ENCODE assay signal across 13 cellular contexts in genomic region chr18:59659486-59660187, GRCh38. TPM values are rescaled to one million over a fixed set of nuclear protein-coding genes. Genes with fewer than 3 reads are reported as not detected.
DNase-seq lines count a peak whose midpoint lies in the region; ATAC-seq, FAIRE-seq and TF ChIP-seq lines count a peak whose summit lies in the region.
"Had no signal": no experiment of that assay in that cellular context is flagged by ENCODE, and none has a peak within 500 bp of the region (broad histone marks: within the 10 kb centered on the region; RNA-seq: fewer than 3 reads in every experiment).

No MANE protein-coding gene starts in this region.

- no peak for TF ChIP-seq CTCF in bronchial epithelial cell (IDR thresholded peaks at IDR 0.05; ENCODE audit: insufficient read depth, low read length, severe bottlenecking)
- no peak for TF ChIP-seq CTCF in upper lobe of left lung (IDR thresholded peaks at IDR 0.05)

- H3K9me3 ChIP-seq in mesenchymal stem cell (ENCODE audit: control insufficient read depth, low read length), result no peaks in the 10 kb centered on the region
- H3K9me3 ChIP-seq in upper lobe of left lung, result no peaks in the 10 kb centered on the region
- H3K9me3 ChIP-seq: stomach had no signal

- ATAC-seq in upper lobe of left lung (ENCODE audit: low FRiP score in 2 of 2) (no peak), GM18868 (IDR thresholded peaks at IDR 0.05; ENCODE audit: unreplicated experiment) (no peak), HG03135 (IDR thresholded peaks at IDR 0.05; ENCODE audit: unreplicated experiment) (no peak)
- ATAC-seq: sciatic nerve had no signal

- no peak for TF ChIP-seq EP300 in upper lobe of left lung (IDR thresholded peaks at IDR 0.05)

- H3K36me3 ChIP-seq in bronchial epithelial cell (ENCODE audit: control insufficient read depth, insufficient read depth, low read length) (no peaks in the 10 kb centered on the region), mesenchymal stem cell (ENCODE audit: control insufficient read depth in 1 of 2, insufficient read depth in 2 of 2, low read depth in 1 of 2, low read length in 2 of 2) (no peaks in the 10 kb centered on the region), upper lobe of left lung (no peaks in the 10 kb centered on the region)
- H3K36me3 ChIP-seq: stomach had no signal

- TF ChIP-seq POLR2A in upper lobe of left lung (IDR thresholded peaks at IDR 0.05), result no peak

- H3K27ac ChIP-seq in mesenchymal stem cell (ENCODE audit: low read length, poor library complexity, severe bottlenecking) (no peak overlapping the region), upper lobe of left lung (peak overlapping the region; percentile 1 to 10 (median 6))

- H2AFZ ChIP-seq in mesenchymal stem cell (ENCODE audit: low read depth, low read length), result no peak overlapping the region

- no peak overlapping the region for H4K91ac ChIP-seq in mesenchymal stem cell (ENCODE audit: low read length)

- H2BK15ac ChIP-seq in mesenchymal stem cell (ENCODE audit: low read depth, poor library complexity, severe bottlenecking), result no peak overlapping the region

- no peaks in the 10 kb centered on the region for H3K79me1 ChIP-seq in mesenchymal stem cell (replicated peaks; ENCODE audit: low read length, poor library complexity, severe bottlenecking)

- peak overlapping the region; percentile 26 for H3K4me2 ChIP-seq in mesenchymal stem cell (ENCODE audit: low read length, poor library complexity, severe bottlenecking)

- peak; percentile 7 for FAIRE-seq in bronchial epithelial cell (lab: Jason Lieb, UNC)

- H3K4me1 ChIP-seq in mesenchymal stem cell (ENCODE audit: control insufficient read depth, insufficient read depth, low read depth, low read length) (no peaks in the 10 kb centered on the region), upper lobe of left lung (no peaks in the 10 kb centered on the region)

- no peak overlapping the region for H3K18ac ChIP-seq in mesenchymal stem cell (ENCODE audit: low read depth in 1 of 2, low read length in 2 of 2)

- H3K4ac ChIP-seq in mesenchymal stem cell (ENCODE audit: low read depth in 1 of 2, low read length in 2 of 2), result no peak overlapping the region

- H4K8ac ChIP-seq in mesenchymal stem cell (ENCODE audit: low read length), result no peak overlapping the region

- WGBS in mesenchymal stem cell, result 75% methylated on average over 15 of the region's 15 CpGs
- 59 to 61% methylated on average over 15 of the region's 15 CpGs for WGBS in upper lobe of left lung, 2 donors

- no peak overlapping the region for H3K4me3 ChIP-seq in bronchial epithelial cell (ENCODE audit: low read depth, low read length)
- H3K4me3 ChIP-seq in mesenchymal stem cell (ENCODE audit: insufficient read depth in 1 of 2, low read depth in 1 of 2, low read length in 2 of 2), result peak overlapping the region in 1 of 2 experiments; percentile 66
- no peak overlapping the region for H3K4me3 ChIP-seq in upper lobe of left lung

- H3K23ac ChIP-seq in mesenchymal stem cell (ENCODE audit: low read length in 2 of 2), result no peak overlapping the region

- no peak overlapping the region for H3K14ac ChIP-seq in mesenchymal stem cell (ENCODE audit: low read length in 2 of 2)

- peak overlapping the region; percentile 63 for H3K9ac ChIP-seq in mesenchymal stem cell (ENCODE audit: low read length)

- no peak overlapping the region for H2AK5ac ChIP-seq in mesenchymal stem cell (ENCODE audit: low read length, severe bottlenecking)

- H2BK12ac ChIP-seq in mesenchymal stem cell (ENCODE audit: low read length in 2 of 2), result no peak overlapping the region

- peak; percentile 16 for DNase-seq in HT1080 (ENCODE audit: low read depth)
- peak; percentile 63 for DNase-seq in bronchial epithelial cell (ENCODE audit: low read depth)
- no peak for DNase-seq in mesenchymal stem cell
- DNase-seq in upper lobe of left lung, result no peak
- DNase-seq in NCI-H524 treated with DMSO at 0.1 percent for 48 hours (lab: John Stamatoyannopoulos, UW), result no peak
- DNase-seq: activated CD4-positive, alpha-beta T cell treated with anti-CD3 and anti-CD28 coated beads for 1 hour; activated T-cell treated with anti-CD3 and anti-CD28 coated beads, Interleukin-2, amount 50 U/mL, for 24 hours; CD4-positive, alpha-beta memory T cell; NCI-H1092 treated with DMSO at 0.1 percent for 48 hours; stomach had no signal

- H2BK5ac ChIP-seq in mesenchymal stem cell (ENCODE audit: low read depth, low read length, poor library complexity, severe bottlenecking), result no peak overlapping the region

- no peak overlapping the region for H2BK120ac ChIP-seq in mesenchymal stem cell (ENCODE audit: low read depth, low read length)

- H3K27me3 ChIP-seq in bronchial epithelial cell (ENCODE audit: control insufficient read depth, insufficient read depth, low read length), result no peaks in the 10 kb centered on the region
- H3K27me3 ChIP-seq in mesenchymal stem cell (ENCODE audit: control insufficient read depth in 1 of 2, insufficient read depth in 1 of 2, low read length in 2 of 2), result no peaks in the 10 kb centered on the region
- no peaks in the 10 kb centered on the region for H3K27me3 ChIP-seq in upper lobe of left lung

RNA-seq across cellular contexts. Expression of gene CCBE1, which starts 37.6 kb away (rescaled TPM):
- total RNA-seq in HT1080 (2014; rRNA removed; shearing (Covaris generic)), result 22.0 and 31.1 TPM in 2 replicates
- polyA plus RNA-seq in HT1080 (2015; cell fraction: cytosol; rRNA removed), result 29.4 and 31.8 TPM in 2 replicates
- 45.6 and 47.9 TPM in 2 replicates for polyA plus RNA-seq in HT1080 (2015; cell fraction: nucleus; rRNA removed)
- total RNA-seq in bronchial epithelial cell, result 1.6 and 4.9 TPM in 2 replicates
- polyA plus RNA-seq in mesenchymal stem cell (2013, experiment 1 of 2), result 0.47 TPM
- 0.48 TPM for polyA plus RNA-seq in mesenchymal stem cell (2013, experiment 2 of 2)
- total RNA-seq in upper lobe of left lung, result 10 to 100 TPM in 4 of 6 donors, 1 to 10 TPM in 2; 8.7 to 23.6 (median 12.3) TPM
- total RNA-seq: CD4-positive, alpha-beta memory T cell had no signal
- polyA plus RNA-seq: CD4-positive, alpha-beta memory T cell had no signal

Comparison
In these comparisons a context has a peak if more than half of its experiments do, and no peak if none do; other contexts are left out.
1. DNase-seq: peak in HT1080 (single experiment) and bronchial epithelial cell (single experiment); none in mesenchymal stem cell (single experiment), upper lobe of left lung (0 of 2) and NCI-H524 treated with DMSO at 0.1 percent for 48 hours (single experiment).